Comparison of ENCODE assay signal across 23 cellular contexts in the genomic region with DNA sequence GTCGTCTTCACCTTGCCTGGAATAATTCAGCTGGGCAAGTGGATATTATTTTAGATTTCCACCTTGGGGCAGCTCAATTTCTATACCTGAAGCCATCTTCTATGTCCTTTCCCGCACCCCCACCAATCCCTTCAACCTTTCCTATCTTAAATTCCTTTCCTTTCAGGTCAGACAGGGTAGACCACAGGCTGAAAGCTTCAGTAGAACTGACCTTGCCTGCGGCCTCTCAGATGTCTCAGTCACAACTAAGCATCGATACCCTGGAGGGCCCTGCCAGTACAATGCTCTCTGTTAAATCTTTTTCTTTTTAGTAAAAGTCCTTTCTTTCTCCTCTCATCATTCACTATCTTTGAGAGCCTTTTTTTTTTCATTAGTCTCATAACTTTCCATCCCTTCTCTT. TPM values are rescaled to one million over a fixed set of nuclear protein-coding genes. Genes with fewer than 3 reads are reported as not detected.
A peak's percentile ranks its signal among the peaks of the same experiment; 100 is the strongest.
DNase-seq lines count a peak whose midpoint lies in the region; ATAC-seq and TF ChIP-seq lines count a peak whose summit lies in the region.
"Had no signal": no experiment of that assay in that cellular context is flagged by ENCODE, and none has a peak within 500 bp of the region (broad histone marks: within the 10 kb centered on the region; RNA-seq: fewer than 3 reads in every experiment).

No MANE protein-coding gene starts in this region.

- DNase-seq in CD14-positive monocyte (ENCODE audit: low spot score) (no peak), WTC11 (ENCODE audit: low spot score) (no peak), mesothelial cell of epicardium (ENCODE audit: low spot score in 2 of 2, unreplicated experiment in 2 of 2) (no peak), T-cell (no peak)
- DNase-seq: 8988T; DMS53; Kasumi-1; MG63; NCI-H1417 treated with DMSO at 0.1 percent for 48 hours; NCI-H1930; NCI-H2227 treated with DMSO at 0.1 percent for 48 hours; NCI-H524; NCI-H774; NK-92 treated with Interleukin-12 subunit alpha and Interleukin-12 subunit beta, amount 100 ng/mL, for 24 hours; SIG-M5; SK-N-SH had no signal

- no peak overlapping the region for H3K27ac ChIP-seq in HEK293 (ENCODE audit: extremely low read depth, low read depth, low read length)
- H3K27ac ChIP-seq: BLaER1 treated with 17β-estradiol and CSF1 and Interleukin-3, amounts not matched to agents 10 nM and 100 nM had no signal

- no peaks in the 10 kb centered on the region for H3K36me3 ChIP-seq in HEK293 (ENCODE audit: control insufficient read depth in 2 of 2, insufficient read depth in 1 of 2, low read length in 2 of 2)
- H3K36me3 ChIP-seq: BLaER1 treated with 17β-estradiol and CSF1 and Interleukin-3, amounts not matched to agents 10 nM and 100 nM; MG63 had no signal

- intact Hi-C loops in CD14-positive monocyte (cut with micrococcal nuclease), result no loop called here

- H3K4me3 Mint-ChIP-seq in CD14-positive monocyte (no peak overlapping the region), WTC11 (no peak overlapping the region), mesothelial cell of epicardium (no peak overlapping the region), T-cell (no peak overlapping the region)

- ATAC-seq in WTC11 (no peak), GM19351 (IDR thresholded peaks at IDR 0.05; ENCODE audit: unreplicated experiment) (no peak), T-cell (replicated peaks in 1 of 4) (no peak), GM19467 (IDR thresholded peaks at IDR 0.05; ENCODE audit: unreplicated experiment) (no peak), HG03520 (IDR thresholded peaks at IDR 0.05; ENCODE audit: unreplicated experiment) (no peak)
- ATAC-seq: GM12878, HCT116 had no signal

- H3K4me1 Mint-ChIP-seq in CD14-positive monocyte (peaks cover 44% of the 10 kb centered on the region), WTC11 (peaks cover 30% of the 10 kb centered on the region), mesothelial cell of epicardium (peaks cover 39% of the 10 kb centered on the region), T-cell (peaks cover 0 to 3% (median 3%) of the 10 kb centered on the region in 3 donors)

- no peak overlapping the region for H3K4me3 ChIP-seq in HEK293 (ENCODE audit: low read depth, low read length)
- H3K4me3 ChIP-seq: BLaER1 treated with 17β-estradiol and CSF1 and Interleukin-3, amounts not matched to agents 10 nM and 100 nM; GM12878; MG63 had no signal

- TF ChIP-seq CTCF in CD14-positive monocyte (IDR thresholded peaks at IDR 0.05) (no peak), HEK293 (tag by site-specific recombination; IDR thresholded peaks at IDR 0.05) (no peak), WTC11 (IDR thresholded peaks at IDR 0.05) (no peak), mesothelial cell of epicardium (IDR thresholded peaks at IDR 0.05; ENCODE audit: unreplicated experiment) (no peak)

- POLR2A ChIA-PET in HEK293 (lab: Yijun Ruan, JAX), result no interaction called here
- POLR2A ChIA-PET in WTC11 (lab: Charles Lee), result interaction anchor here (0.5 to 0.7 kb wide), 2 partner anchors 88 to 103 kb away, joined by 3 to 4 read pairs; no protein-coding TSS in a partner anchor
- POLR2A ChIA-PET in T-cell (lab: Charles Lee), result interaction anchor here in 1 of 2 donors (0.7 kb wide), 1 partner anchor 212 kb away, joined by 3 read pairs; no protein-coding TSS in a partner anchor

- H3K27ac Mint-ChIP-seq in CD14-positive monocyte (peak overlapping the region in 5 of 7 donors; percentile 14 to 84 (median 83)), WTC11 (peak overlapping the region; percentile 71), mesothelial cell of epicardium (peak overlapping the region; percentile 76), T-cell (no peak overlapping the region)

- H3K4me1 ChIP-seq in HEK293 (ENCODE audit: control insufficient read depth, insufficient read depth, low read length), result no peaks in the 10 kb centered on the region

- H3K36me3 Mint-ChIP-seq in CD14-positive monocyte, result no peaks in the 10 kb centered on the region
- no peaks in the 10 kb centered on the region for H3K36me3 Mint-ChIP-seq in WTC11
- H3K36me3 Mint-ChIP-seq in mesothelial cell of epicardium, result no peaks in the 10 kb centered on the region
- H3K36me3 Mint-ChIP-seq in T-cell, result no peaks in the 10 kb centered on the region

- CTCF ChIA-PET in HEK293 (lab: Yijun Ruan, JAX) (interaction anchor here (0.6 to 1.4 kb wide), 5 partner anchors 17 to 124 kb away, joined by 3 to 6 read pairs (median 3); no protein-coding TSS in a partner anchor), WTC11 (lab: Charles Lee) (interaction anchor here (0.6 to 2.1 kb wide), 6 partner anchors 33 to 1636 kb away, joined by 3 to 9 read pairs (median 3); no protein-coding TSS in a partner anchor), T-cell (lab: Charles Lee) (no interaction called here)

- H3K27me3 Mint-ChIP-seq in CD14-positive monocyte (ENCODE audit: low read depth in 3 of 3) (peaks cover 0 to 6% (median 3%) of the 10 kb centered on the region in 3 donors), WTC11 (ENCODE audit: low read depth) (no peaks in the 10 kb centered on the region), mesothelial cell of epicardium (ENCODE audit: low read depth) (no peaks in the 10 kb centered on the region), T-cell (no peaks in the 10 kb centered on the region)

- no peaks in the 10 kb centered on the region for H3K9me3 ChIP-seq in HEK293 (ENCODE audit: control insufficient read depth, insufficient read depth, low read depth, low read length)
- H3K9me3 ChIP-seq: BLaER1 treated with 17β-estradiol and CSF1 and Interleukin-3, amounts not matched to agents 10 nM and 100 nM; MG63; SK-N-SH had no signal

- no peaks in the 10 kb centered on the region for H3K9me3 Mint-ChIP-seq in CD14-positive monocyte
- no peaks in the 10 kb centered on the region for H3K9me3 Mint-ChIP-seq in WTC11
- no peaks in the 10 kb centered on the region for H3K9me3 Mint-ChIP-seq in mesothelial cell of epicardium
- no peaks in the 10 kb centered on the region for H3K9me3 Mint-ChIP-seq in T-cell

TF ChIP-seq in HEK293, 187 proteins besides CTCF, POLR2A, EP300 and RAD21 (continues in another document):
- no peak for TF ChIP-seq ZFP3 (tag by site-specific recombination; IDR thresholded peaks at IDR 0.05; ENCODE audit: low read depth)
- TF ChIP-seq PRDM10 (tag by site-specific recombination; IDR thresholded peaks at IDR 0.05), result no peak

TF ChIP-seq in WTC11, 78 proteins besides CTCF, POLR2A, EP300 and RAD21:
- TF ChIP-seq MLX (CRISPR knock-in tag; IDR thresholded peaks at IDR 0.05) (no peak), HMGA2 (CRISPR knock-in tag; IDR thresholded peaks at IDR 0.05) (no peak), ARID4B (CRISPR knock-in tag; IDR thresholded peaks at IDR 0.05; ENCODE audit: borderline replicate concordance) (no peak), CDX4 (CRISPR knock-in tag; IDR thresholded peaks at IDR 0.05; ENCODE audit: borderline replicate concordance) (no peak)
TF ChIP-seq in WTC11: peak in this region for 0.

RNA-seq across cellular contexts. Expression of gene SLC2A14, which starts 38.9 kb away (rescaled TPM):
- polyA plus RNA-seq in CD14-positive monocyte, result 1 to 10 TPM in 1 of 2 donors, under 1 TPM in 1; 0.29 to 3.1 TPM
- total RNA-seq in WTC11 (2021) (24.4 to 28.8 TPM (median 26.7 TPM) in 3 replicates), mesothelial cell of epicardium (4.7 to 5.1 TPM (median 4.9 TPM) in 3 replicates), T-cell (1 to 10 TPM in 1 of 5 donors, under 1 TPM in 4; 0.10 to 2.5 (median 0.21) TPM)

RNA-seq across cellular contexts. Expression of gene NANOG, which starts 44.6 kb away (rescaled TPM):
- not detected for polyA plus RNA-seq in CD14-positive monocyte
- 330 to 387 TPM (median 352 TPM) in 3 replicates for total RNA-seq in WTC11 (2021)
- total RNA-seq in mesothelial cell of epicardium, result 0.32 to 0.58 TPM (median 0.42 TPM) in 3 replicates
- total RNA-seq in T-cell, result under 1 TPM in 3 of 5 donors, not detected in 2; 0.54 to 0.64 (median 0.59) TPM
- polyA plus RNA-seq: GM12878, SK-N-SH had no signal

Comparison
In these comparisons a context has a peak if more than half of its experiments do, and no peak if none do; other contexts are left out.
1. H3K27ac Mint-ChIP-seq: peak in CD14-positive monocyte (5 of 7), WTC11 (single experiment) and mesothelial cell of epicardium (single experiment); none in T-cell (0 of 2).
2. RNA of gene NANOG, which starts 44.6 kb away (total RNA-seq): 330 to 387 TPM in WTC11; 0.32 to 0.58 TPM in mesothelial cell of epicardium and 0.54 to 0.64 TPM in T-cell; every median in the first group is over 100 times any median in the second.
3. CTCF ChIA-PET loops: an anchor here in HEK293 (0.6 to 1.4 kb wide) and WTC11 (0.6 to 2.1 kb wide); none called in T-cell.